In the genomic region with DNA sequence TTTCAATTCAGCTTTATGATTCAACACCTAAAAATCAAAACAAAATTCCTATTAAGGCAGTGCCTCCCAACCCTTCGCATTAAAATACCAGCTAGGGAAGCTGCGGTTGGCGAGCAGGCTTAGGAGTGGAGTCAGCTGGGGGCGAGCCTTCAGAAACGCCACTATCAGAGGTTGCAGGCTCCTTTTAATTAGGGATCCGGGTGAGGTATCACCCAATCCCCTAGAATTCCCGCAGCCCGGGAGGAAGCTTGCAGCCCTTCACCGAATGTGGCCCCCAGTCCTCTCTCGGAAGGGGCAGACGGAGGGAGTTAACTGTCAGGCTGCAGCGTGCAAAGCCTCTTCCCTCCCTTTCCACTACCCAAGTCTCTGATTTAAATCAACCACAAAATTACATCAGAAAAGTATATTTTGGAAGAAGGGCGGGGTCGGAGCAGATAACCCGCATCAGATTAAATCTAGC, we compare ENCODE assay signal across 8 cellular contexts. TPM values are rescaled to one million over a fixed set of nuclear protein-coding genes. Genes with fewer than 3 reads are reported as not detected.
DNase-seq lines count a peak whose midpoint lies in the region; TF ChIP-seq lines count a peak whose summit lies in the region.

No MANE protein-coding gene starts in this region.

- intact Hi-C loops in cardiac septum (cut with DNase I) (loop anchor here (10.0 kb wide), 1 partner anchor 128 kb away; no protein-coding TSS in a partner anchor), ovary (cut with DNase I) (no loop called here)

- peak; percentile 21 to 84 for DNase-seq in cardiac muscle cell (ENCODE audit: low read depth in 1 of 2, low spot score in 1 of 2)
- DNase-seq in cardiac septum (ENCODE audit: low spot score): no peak
- DNase-seq in SW480 (ENCODE audit: low spot score): peak; percentile 84
- peak; percentile 95 for DNase-seq in fibroblast of villous mesenchyme (ENCODE audit: low read depth)
- DNase-seq in suprapubic skin (ENCODE audit: low spot score in 2 of 2): no peak
- no peak for DNase-seq in NCI-H2029 treated with DMSO at 0.1 percent for 48 hours (lab: John Stamatoyannopoulos, UW)
- no peak for DNase-seq in NCI-H2081 treated with DMSO at 0.1 percent for 48 hours (lab: John Stamatoyannopoulos, UW)
- no peak for DNase-seq in ovary

- TF ChIP-seq EP300 in suprapubic skin (IDR thresholded peaks at IDR 0.05) (no peak), ovary (IDR thresholded peaks at IDR 0.05) (no peak)

- WGBS in suprapubic skin: 34% methylated on average over 10 of the region's 15 CpGs
- WGBS in ovary, 3 donors: 3 to 23% (median 5%) methylated on average over 15 of the region's 15 CpGs

- TF ChIP-seq CTCF in cardiac muscle cell (IDR thresholded peaks at IDR 0.05; ENCODE audit: low read depth, low read length) (no peak), fibroblast of villous mesenchyme (IDR thresholded peaks at IDR 0.05; ENCODE audit: insufficient read depth, low read depth, low read length) (no peak), suprapubic skin (IDR thresholded peaks at IDR 0.05) (no peak), ovary (IDR thresholded peaks at IDR 0.05) (no peak)

- H3K27ac ChIP-seq in cardiac muscle cell (no peak overlapping the region), suprapubic skin (no peak overlapping the region), ovary (no peak overlapping the region)

- H3K4me3 ChIP-seq in cardiac muscle cell (peak overlapping the region; percentile 73), fibroblast of villous mesenchyme (ENCODE audit: low read depth, low read length) (peak overlapping the region; percentile 83), suprapubic skin (peak overlapping the region; percentile 51), ovary (no peak overlapping the region)

- peaks cover 23% of the 10 kb centered on the region for H3K4me1 ChIP-seq in cardiac muscle cell (ENCODE audit: low read depth)
- peaks cover 55% of the 10 kb centered on the region for H3K4me1 ChIP-seq in suprapubic skin
- H3K4me1 ChIP-seq in ovary (ENCODE audit: insufficient read depth): peaks cover 5% of the 10 kb centered on the region

- TF ChIP-seq POLR2A in suprapubic skin (IDR thresholded peaks at IDR 0.05): no peak
- no peak for TF ChIP-seq POLR2A in ovary (IDR thresholded peaks at IDR 0.05)

- no peaks in the 10 kb centered on the region for H3K27me3 ChIP-seq in cardiac muscle cell
- peaks cover 78% of the 10 kb centered on the region for H3K27me3 ChIP-seq in suprapubic skin
- H3K27me3 ChIP-seq in ovary: no peaks in the 10 kb centered on the region

- H3K9me3 ChIP-seq in cardiac muscle cell (ENCODE audit: low read depth): no peaks in the 10 kb centered on the region
- no peaks in the 10 kb centered on the region for H3K9me3 ChIP-seq in suprapubic skin
- no peaks in the 10 kb centered on the region for H3K9me3 ChIP-seq in ovary

- H3K36me3 ChIP-seq in cardiac muscle cell (peaks cover 29% of the 10 kb centered on the region), suprapubic skin (no peaks in the 10 kb centered on the region), ovary (no peaks in the 10 kb centered on the region)

RNA-seq across cellular contexts. Expression of gene STC2, which starts 1.7 kb away (rescaled TPM):
- total RNA-seq in cardiac muscle cell (83.4 and 138 TPM in 2 replicates), cardiac septum (6.0 TPM), fibroblast of villous mesenchyme (157 and 195 TPM in 2 replicates), suprapubic skin (1 to 10 TPM in 3 of 4 donors, under 1 TPM in 1; 0.72 to 7.6 (median 5.7) TPM), ovary (1 to 10 TPM in 2 of 7 donors, under 1 TPM in 5; 0.45 to 8.3 (median 0.83) TPM)
- polyA plus RNA-seq in cardiac muscle cell (45.1 and 65.2 TPM in 2 replicates), ovary (1 to 10 TPM in 1 of 2 donors, under 1 TPM in 1; 0.71 to 3.2 TPM)

Comparison
In these comparisons a context has a peak if more than half of its experiments do, and no peak if none do; other contexts are left out.
1. DNase-seq: peak in cardiac muscle cell (2 of 2), SW480 (single experiment) and fibroblast of villous mesenchyme (single experiment); none in cardiac septum (single experiment), suprapubic skin (0 of 2), NCI-H2029 treated with DMSO at 0.1 percent for 48 hours (single experiment), NCI-H2081 treated with DMSO at 0.1 percent for 48 hours (single experiment) and ovary (0 of 5).